18 cellular contexts compared by ENCODE assay signal in genomic region chr14:93055651-93056115, GRCh38.
DNase-seq lines count a peak whose midpoint lies in the region; ATAC-seq and TF ChIP-seq lines count a peak whose summit lies in the region.
"Had no signal": no experiment of that assay in that cellular context is flagged by ENCODE, and none has a peak within 500 bp of the region (broad histone marks: within the 10 kb centered on the region; RNA-seq: fewer than 3 reads in every experiment).

No MANE protein-coding gene starts in this region.

- H3K4me1 Mint-ChIP-seq in CD14-positive monocyte (peaks cover 15% of the 10 kb centered on the region), neural crest cell (peaks cover 20% of the 10 kb centered on the region)

- H3K27ac ChIP-seq in angular gyrus (ENCODE audit: low read depth, low read length) (peak overlapping the region; percentile 92), heart right ventricle (peak overlapping the region in 9 of 10 donors; percentile 22 to 86 (median 67))
- no peak overlapping the region for H3K27ac ChIP-seq in effector memory CD4-positive, alpha-beta T cell (ENCODE audit: insufficient read depth, low read length, poor library complexity, severe bottlenecking)
- H3K27ac ChIP-seq: breast epithelium, SK-N-MC had no signal

- ATAC-seq in heart right ventricle (peak in 5 of 8 donors; percentile 21 to 50 (median 37)), HG02973 (IDR thresholded peaks at IDR 0.05; ENCODE audit: unreplicated experiment) (no peak)

- H3K36me3 Mint-ChIP-seq in CD14-positive monocyte (peaks cover 25 to 62% of the 10 kb centered on the region in 2 donors), neural crest cell (ENCODE audit: low read depth) (no peaks in the 10 kb centered on the region)

- H3K4me3 ChIP-seq in heart right ventricle: no peak overlapping the region
- no peak overlapping the region for H3K4me3 ChIP-seq in effector memory CD4-positive, alpha-beta T cell (ENCODE audit: insufficient read depth, low read depth, low read length, poor library complexity, severe bottlenecking)
- H3K4me3 ChIP-seq: breast epithelium, SK-N-MC had no signal

- TF ChIP-seq CTCF in CD14-positive monocyte (IDR thresholded peaks at IDR 0.05) (no peak), heart right ventricle (IDR thresholded peaks at IDR 0.05) (no peak), neural crest cell (conservative IDR thresholded peaks at IDR 0.05) (no peak)

- WGBS in heart right ventricle, 2 donors: 79 to 82% methylated on average over 9 of the region's 9 CpGs

- no peaks in the 10 kb centered on the region for H3K9me3 ChIP-seq in heart right ventricle
- no peaks in the 10 kb centered on the region for H3K9me3 ChIP-seq in effector memory CD4-positive, alpha-beta T cell (ENCODE audit: control insufficient read depth, low read length)
- H3K9me3 ChIP-seq: breast epithelium had no signal

- DNase-seq in CD14-positive monocyte (ENCODE audit: low spot score): no peak
- no peak for DNase-seq in heart right ventricle
- DNase-seq in neural crest cell (ENCODE audit: low read depth, low spot score): no peak
- DNase-seq in effector memory CD4-positive, alpha-beta T cell: no peak
- DNase-seq in NCI-H1694 (lab: John Stamatoyannopoulos, UW): no peak
- DNase-seq in NCI-H2196 (lab: John Stamatoyannopoulos, UW; ENCODE audit: unreplicated experiment): no peak
- DNase-seq: activated CD4-positive, alpha-beta T cell treated with anti-CD3 and anti-CD28 coated beads, Interleukin-2, amount 50 U/mL, for 48 hours; activated gamma-delta T cell; glutamatergic neuron; kidney; naive thymus-derived CD4-positive, alpha-beta T cell; NCI-H1105; retina; stimulated activated CD4-positive, alpha-beta T cell treated with anti-CD3 and anti-CD28 coated beads, Interleukin-4, amount 100 ng/mL, for 4 hours had no signal

- H3K27me3 Mint-ChIP-seq in CD14-positive monocyte (ENCODE audit: low read depth in 3 of 3): peaks cover 0 to 3% (median 2%) of the 10 kb centered on the region in 3 donors
- H3K27me3 Mint-ChIP-seq in neural crest cell (ENCODE audit: low read depth): no peaks in the 10 kb centered on the region
- H3K27me3 Mint-ChIP-seq: naive thymus-derived CD4-positive, alpha-beta T cell had no signal

- peaks cover 6 to 44% (median 35%) of the 10 kb centered on the region in 9 donors for H3K4me1 ChIP-seq in heart right ventricle
- H3K4me1 ChIP-seq in effector memory CD4-positive, alpha-beta T cell (ENCODE audit: control insufficient read depth, insufficient read depth, low read length, poor library complexity, severe bottlenecking): no peaks in the 10 kb centered on the region
- H3K4me1 ChIP-seq: breast epithelium had no signal

- H3K36me3 ChIP-seq in heart right ventricle: peaks cover 0 to 3% (median 0%) of the 10 kb centered on the region in 9 donors
- no peaks in the 10 kb centered on the region for H3K36me3 ChIP-seq in effector memory CD4-positive, alpha-beta T cell (ENCODE audit: control insufficient read depth, insufficient read depth, low read length)
- H3K36me3 ChIP-seq: breast epithelium had no signal

- no peak overlapping the region for H3K4me3 Mint-ChIP-seq in CD14-positive monocyte
- no peak overlapping the region for H3K4me3 Mint-ChIP-seq in neural crest cell
- H3K4me3 Mint-ChIP-seq: naive thymus-derived CD4-positive, alpha-beta T cell had no signal

- H3K27me3 ChIP-seq in heart right ventricle: no peaks in the 10 kb centered on the region
- no peaks in the 10 kb centered on the region for H3K27me3 ChIP-seq in effector memory CD4-positive, alpha-beta T cell (replicated peaks; ENCODE audit: control insufficient read depth, insufficient read depth, low read length, poor library complexity, severe bottlenecking)
- H3K27me3 ChIP-seq: breast epithelium had no signal

- intact Hi-C loops in CD14-positive monocyte (cut with micrococcal nuclease) (no loop called here), heart right ventricle (cut with DNase I) (no loop called here)

- H3K27ac Mint-ChIP-seq in CD14-positive monocyte: peak overlapping the region in 5 of 7 donors; percentile 67 to 89 (median 85)
- H3K27ac Mint-ChIP-seq in neural crest cell (ENCODE audit: unreplicated experiment): peak overlapping the region; percentile 50

- H3K9me3 Mint-ChIP-seq in CD14-positive monocyte: no peaks in the 10 kb centered on the region
- no peaks in the 10 kb centered on the region for H3K9me3 Mint-ChIP-seq in neural crest cell
- H3K9me3 Mint-ChIP-seq: naive thymus-derived CD4-positive, alpha-beta T cell had no signal
